18 cellular contexts compared by ENCODE assay signal in genomic region chr16:89111263-89111662, GRCh38.
"Had no signal": no experiment of that assay in that cellular context is flagged by ENCODE, and none has a peak within 500 bp of the region (broad histone marks: within the 10 kb centered on the region; RNA-seq: fewer than 3 reads in every experiment).

No MANE protein-coding gene starts in this region.

- H3K9me3 ChIP-seq: psoas muscle, right lobe of liver, tibial artery, upper lobe of left lung, vagina had no signal

- H3K4me1 ChIP-seq: parathyroid adenoma, psoas muscle, right lobe of liver, vagina had no signal

- H3K36me3 ChIP-seq: neural progenitor cell had no signal

- H3K27ac ChIP-seq: neural progenitor cell, parathyroid adenoma, psoas muscle, right lobe of liver, tibial artery, upper lobe of left lung, vagina had no signal

- DNase-seq: effector memory CD4-positive, alpha-beta T cell; immature natural killer cell; left cardiac atrium; occipital lobe; retina; stimulated activated CD4-positive, alpha-beta T cell treated with anti-CD3 and anti-CD28 coated beads, Interleukin-15, amount 100 ng/mL, for 24 hours; stimulated activated CD4-positive, alpha-beta T cell treated with anti-CD3 and anti-CD28 coated beads, Interleukin-1b, Interleukin-23, amount 100 ng/mL, for 48 hours; stimulated activated CD4-positive, alpha-beta T cell treated with anti-CD3 and anti-CD28 coated beads, Interleukin-4, amount 100 ng/mL, for 24 hours; tibial artery had no signal

- H3K27me3 ChIP-seq: neural progenitor cell, right lobe of liver, tibial artery, upper lobe of left lung, vagina had no signal

- H3K4me3 ChIP-seq: neural progenitor cell, psoas muscle, right lobe of liver, tibial artery, upper lobe of left lung, vagina had no signal

- ATAC-seq: esophagus mucosa; left cardiac atrium; natural killer cell treated with Interleukin-12 subunit alpha and Interleukin-12 subunit beta and Interleukin-15 and Interleukin-18, amount 100 ng/mL, for 72 hours; psoas muscle; right lobe of liver; stimulated activated memory B cell treated with anti-CD40 and anti-IgM and Interleukin-4, amounts not matched to agents 10 μg/mL and 1 μg/mL and 100 μg/mL, for 72 hours had no signal
